ENCODE assay signal across 13 cellular contexts in genomic region chr3:44981751-44982150, GRCh38. TPM values are rescaled to one million over a fixed set of nuclear protein-coding genes. Genes with fewer than 3 reads are reported as not detected.
DNase-seq lines count a peak whose midpoint lies in the region; ATAC-seq and TF ChIP-seq lines count a peak whose summit lies in the region.
"Had no signal": no experiment of that assay in that cellular context is flagged by ENCODE, and none has a peak within 500 bp of the region (broad histone marks: within the 10 kb centered on the region; RNA-seq: fewer than 3 reads in every experiment).

No MANE protein-coding gene starts in this region.

- H3K27ac ChIP-seq in gastrocnemius medialis: peak overlapping the region in 3 of 4 donors; percentile 45 to 59 (median 56)
- H3K27ac ChIP-seq: A549, foreskin keratinocyte had no signal

- H3K4me3 ChIP-seq in gastrocnemius medialis: no peak overlapping the region
- H3K4me3 ChIP-seq: A549, skin epidermis had no signal

- no peaks in the 10 kb centered on the region for H3K27me3 Mint-ChIP-seq in activated CD4-positive, alpha-beta T cell treated with anti-CD3 and anti-CD28 coated beads, Interleukin-2, amount 10 ng/mL, durations not matched to agents 7 days and 5 days
- H3K27me3 Mint-ChIP-seq: type B pancreatic cell had no signal

- no peak overlapping the region for H3K4me3 Mint-ChIP-seq in activated CD4-positive, alpha-beta T cell treated with anti-CD3 and anti-CD28 coated beads, Interleukin-2, amount 10 ng/mL, durations not matched to agents 7 days and 5 days
- H3K4me3 Mint-ChIP-seq: type B pancreatic cell had no signal

- CTCF ChIA-PET in activated CD4-positive, alpha-beta T cell treated with anti-CD3 and anti-CD28 coated beads, Interleukin-2, amount 10 ng/mL, durations not matched to agents 7 days and 5 days (lab: Charles Lee): interaction anchor here (0.9 to 1.4 kb wide), 2 partner anchors 11 to 16 kb away, joined by 3 to 4 read pairs; no protein-coding TSS in a partner anchor

- TF ChIP-seq CTCF in gastrocnemius medialis (IDR thresholded peaks at IDR 0.05 in 4 of 5, conservative IDR thresholded peaks at IDR 0.05 in 1 of 5): no peak

- peaks cover 50 to 51% of the 10 kb centered on the region in 2 donors for H3K4me1 ChIP-seq in gastrocnemius medialis

- H3K4me1 Mint-ChIP-seq in activated CD4-positive, alpha-beta T cell treated with anti-CD3 and anti-CD28 coated beads, Interleukin-2, amount 10 ng/mL, durations not matched to agents 7 days and 5 days: peaks cover 76% of the 10 kb centered on the region

- H3K36me3 ChIP-seq in gastrocnemius medialis: no peaks in the 10 kb centered on the region

- POLR2A ChIA-PET in activated CD4-positive, alpha-beta T cell treated with anti-CD3 and anti-CD28 coated beads, Interleukin-2, amount 10 ng/mL, durations not matched to agents 7 days and 5 days (lab: Charles Lee): no interaction called here

- H3K27me3 ChIP-seq in gastrocnemius medialis: no peaks in the 10 kb centered on the region
- H3K27me3 ChIP-seq: foreskin keratinocyte had no signal

- H3K9me3 Mint-ChIP-seq in activated CD4-positive, alpha-beta T cell treated with anti-CD3 and anti-CD28 coated beads, Interleukin-2, amount 10 ng/mL, durations not matched to agents 7 days and 5 days: no peaks in the 10 kb centered on the region
- H3K9me3 Mint-ChIP-seq in activated naive CD4-positive, alpha-beta T cell treated with anti-CD3 and anti-CD28 coated beads, Interleukin-2, amount 50 U/mL, for 72 hours: no peaks in the 10 kb centered on the region
- H3K9me3 Mint-ChIP-seq: type B pancreatic cell had no signal

- intact Hi-C loops in gastrocnemius medialis (cut with DNase I; ENCODE audit: low total_unique reads): no loop called here

- DNase-seq in activated CD4-positive, alpha-beta T cell treated with anti-CD3 and anti-CD28 coated beads, Interleukin-2, amount 10 ng/mL, durations not matched to agents 7 days and 5 days: no peak
- no peak for DNase-seq in activated CD4-positive, alpha-beta T cell treated with anti-CD3 and anti-CD28 coated beads, Interleukin-2, amount 50 U/mL, for 4 hours
- DNase-seq in activated naive CD4-positive, alpha-beta T cell treated with anti-CD3 and anti-CD28 coated beads, Interleukin-2, amount 50 U/mL, for 72 hours (ENCODE audit: low spot score in 2 of 2): no peak
- DNase-seq in gastrocnemius medialis (no peak), iPS-NIHi11 (ENCODE audit: low spot score) (no peak), COR-L47 (lab: John Stamatoyannopoulos, UW) (no peak)
- DNase-seq: left colon had no signal

- in situ Hi-C loops in gastrocnemius medialis (cut with MboI; ENCODE audit: low sequenced_read_pairs in 4 of 4): no loop called here

- ATAC-seq in HG02852 (IDR thresholded peaks at IDR 0.05; ENCODE audit: unreplicated experiment) (peak; percentile 59), gastrocnemius medialis (no peak), GM19324 (IDR thresholded peaks at IDR 0.05; ENCODE audit: low FRiP score, unreplicated experiment) (no peak)
- ATAC-seq in activated naive CD4-positive, alpha-beta T cell treated with anti-CD3 and anti-CD28 coated beads, Interleukin-2, amount 50 U/mL, for 72 hours: peak; percentile 60 to 61
- ATAC-seq: A549, left colon had no signal

- H3K9me3 ChIP-seq in gastrocnemius medialis: no peaks in the 10 kb centered on the region
- H3K9me3 ChIP-seq: A549 had no signal

- peak overlapping the region; percentile 44 for H3K27ac Mint-ChIP-seq in activated CD4-positive, alpha-beta T cell treated with anti-CD3 and anti-CD28 coated beads, Interleukin-2, amount 10 ng/mL, durations not matched to agents 7 days and 5 days
- peak overlapping the region; percentile 66 for H3K27ac Mint-ChIP-seq in activated naive CD4-positive, alpha-beta T cell treated with anti-CD3 and anti-CD28 coated beads, Interleukin-2, amount 50 U/mL, for 72 hours
- H3K27ac Mint-ChIP-seq: type B pancreatic cell had no signal

- TF ChIP-seq POLR2A in gastrocnemius medialis (IDR thresholded peaks at IDR 0.05): no peak

- peaks cover 17% of the 10 kb centered on the region for H3K36me3 Mint-ChIP-seq in activated CD4-positive, alpha-beta T cell treated with anti-CD3 and anti-CD28 coated beads, Interleukin-2, amount 10 ng/mL, durations not matched to agents 7 days and 5 days (ENCODE audit: low read depth)
- H3K36me3 Mint-ChIP-seq in activated naive CD4-positive, alpha-beta T cell treated with anti-CD3 and anti-CD28 coated beads, Interleukin-2, amount 50 U/mL, for 72 hours: peaks cover 8 to 37% of the 10 kb centered on the region in 2 donors

RNA-seq across cellular contexts. Expression of gene EXOSC7, which starts 5.7 kb away (rescaled TPM):
- total RNA-seq in activated CD4-positive, alpha-beta T cell treated with anti-CD3 and anti-CD28 coated beads, Interleukin-2, amount 10 ng/mL, durations not matched to agents 7 days and 5 days: 10 to 100 TPM; 35.8 to 40.2 TPM
- 10 to 100 TPM; 47.8 to 71.1 TPM for total RNA-seq in activated naive CD4-positive, alpha-beta T cell treated with anti-CD3 and anti-CD28 coated beads, Interleukin-2, amount 50 U/mL, for 72 hours
- 10 to 100 TPM; 57.4 to 80.3 (median 60.9) TPM for total RNA-seq in gastrocnemius medialis

RNA-seq across cellular contexts. Expression of gene ZDHHC3, which starts 5.8 kb away (rescaled TPM):
- total RNA-seq in activated CD4-positive, alpha-beta T cell treated with anti-CD3 and anti-CD28 coated beads, Interleukin-2, amount 10 ng/mL, durations not matched to agents 7 days and 5 days: 10 to 100 TPM; 47.5 to 50.7 TPM
- total RNA-seq in activated naive CD4-positive, alpha-beta T cell treated with anti-CD3 and anti-CD28 coated beads, Interleukin-2, amount 50 U/mL, for 72 hours: 10 to 100 TPM; 21.7 to 40.5 TPM
- 10 to 100 TPM; 66.2 to 90.5 (median 74.5) TPM for total RNA-seq in gastrocnemius medialis

RNA-seq across cellular contexts. Expression of gene CLEC3B, which starts 44.4 kb away (rescaled TPM):
- total RNA-seq in activated CD4-positive, alpha-beta T cell treated with anti-CD3 and anti-CD28 coated beads, Interleukin-2, amount 10 ng/mL, durations not matched to agents 7 days and 5 days: under 1 TPM; 0.30 to 0.37 TPM
- not detected for total RNA-seq in activated naive CD4-positive, alpha-beta T cell treated with anti-CD3 and anti-CD28 coated beads, Interleukin-2, amount 50 U/mL, for 72 hours
- total RNA-seq in gastrocnemius medialis: 10 to 100 TPM; 14.5 to 23.4 (median 20.7) TPM
- total RNA-seq: foreskin keratinocyte had no signal

Comparison
In these comparisons a context has a peak if more than half of its experiments do, and no peak if none do; other contexts are left out.
1. ATAC-seq: peak in HG02852 (single experiment) and activated naive CD4-positive, alpha-beta T cell treated with anti-CD3 and anti-CD28 coated beads, Interleukin-2, amount 50 U/mL, for 72 hours (2 of 2); none in gastrocnemius medialis (0 of 2) and GM19324 (single experiment).
2. RNA of gene CLEC3B, which starts 44.4 kb away (total RNA-seq): 14.5 to 23.4 TPM in gastrocnemius medialis; 0.30 to 0.37 TPM in activated CD4-positive, alpha-beta T cell treated with anti-CD3 and anti-CD28 coated beads, Interleukin-2, amount 10 ng/mL, durations not matched to agents 7 days and 5 days and not detected in activated naive CD4-positive, alpha-beta T cell treated with anti-CD3 and anti-CD28 coated beads, Interleukin-2, amount 50 U/mL, for 72 hours; every median in the first group is over 10 times any median in the second.